Comparison of ENCODE assay signal across 8 cellular contexts in the genomic region with DNA sequence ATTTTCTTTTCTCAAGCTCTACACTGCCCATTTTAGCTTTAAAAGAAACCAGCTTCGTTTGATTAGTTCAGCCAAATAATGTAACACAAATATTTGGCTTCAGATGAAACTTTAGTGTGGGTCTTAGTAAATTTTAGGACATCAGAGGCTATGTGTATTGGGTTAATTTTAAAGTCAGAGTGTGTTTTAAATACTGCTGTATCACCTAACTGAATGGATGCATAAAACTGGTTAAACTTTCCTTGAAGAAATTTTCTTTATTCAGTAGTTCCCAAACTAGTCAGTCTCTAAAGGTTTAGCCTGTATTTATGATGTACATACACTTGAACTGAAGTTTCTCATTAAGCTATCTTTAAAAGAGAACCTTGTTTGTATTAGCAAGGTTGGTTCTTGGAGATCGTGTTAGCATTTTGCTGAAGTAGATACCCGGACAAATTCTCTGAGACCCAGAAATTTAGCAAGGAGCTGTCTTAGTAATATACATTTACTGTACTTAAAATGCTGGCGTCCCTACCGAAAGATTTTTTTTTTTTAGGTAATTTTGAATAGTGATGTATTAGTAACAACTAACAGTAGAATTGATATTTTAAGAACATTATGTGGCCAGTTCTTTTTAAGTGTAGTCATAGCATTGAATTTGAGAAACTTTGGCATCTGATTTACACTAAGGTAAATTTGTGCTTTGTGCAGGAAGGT. TPM values are rescaled to one million over a fixed set of nuclear protein-coding genes. Genes with fewer than 3 reads are reported as not detected.
A peak's percentile ranks its signal among the peaks of the same experiment; 100 is the strongest.
DNase-seq lines count a peak whose midpoint lies in the region; ATAC-seq and TF ChIP-seq lines count a peak whose summit lies in the region.

No MANE protein-coding gene starts in this region.

- intact Hi-C loops in HCT116 (cut with micrococcal nuclease) = loop anchor here (10.0 kb wide), 1 partner anchor 1790 kb away; no protein-coding TSS in a partner anchor

- 0 out of 2 replicates have a peak, but pooled peaks cover 5% of the 10 kb centered on the region for H4K20me1 ChIP-seq in HCT116 (ENCODE audit: insufficient read depth)

- H3K27ac ChIP-seq in HCT116 (ENCODE audit: low read depth, low read length) (no peak overlapping the region), skin epidermis (peak overlapping the region in 19 of 21 experiments; percentile 22 to 98 (median 93))

- no peaks in the 10 kb centered on the region for H3K27me3 ChIP-seq in HCT116 (ENCODE audit: insufficient read depth, low read length)

- H3K27ac Mint-ChIP-seq in T-helper 17 cell = peak overlapping the region; percentile 97

- TF ChIP-seq RAD21 in HCT116 (IDR thresholded peaks at IDR 0.05; ENCODE audit: low read depth) = no peak

- H3K4me3 Mint-ChIP-seq in T-helper 17 cell = peak overlapping the region; percentile 98

- CTCF ChIA-PET in HCT116 (lab: Charles Lee) = interaction anchor here (1.2 kb wide), 1 partner anchor 1794 kb away, joined by 3 read pairs; no protein-coding TSS in a partner anchor

- ATAC-seq in HCT116 (no peak), T-helper 17 cell (no peak), HG03342 (IDR thresholded peaks at IDR 0.05; ENCODE audit: unreplicated experiment) (no peak), HG03025 (IDR thresholded peaks at IDR 0.05; ENCODE audit: low FRiP score, unreplicated experiment) (no peak)

- no peak overlapping the region for H2AFZ ChIP-seq in HCT116 (ENCODE audit: low read depth, low read length, poor library complexity, severe bottlenecking)

- RAD21 ChIA-PET in HCT116 (lab: Charles Lee; ENCODE audit: low non-redundant PET in 1 of 2, low total read pairs in 2 of 2, uncharacterized antibody in 2 of 2, unreplicated experiment in 2 of 2) = no interaction called here

- peaks cover 7 to 17% of the 10 kb centered on the region in 2 experiments; a peak in 3 of 4 replicates for H3K4me1 ChIP-seq in HCT116 (ENCODE audit: control insufficient read depth in 1 of 2, insufficient read depth in 2 of 2, low read length in 2 of 2)

- H3K9ac ChIP-seq in HCT116 (ENCODE audit: low read length) = no peak overlapping the region

- H3K27me3 Mint-ChIP-seq in T-helper 17 cell = no peaks in the 10 kb centered on the region

- H3K79me2 ChIP-seq in HCT116 (ENCODE audit: insufficient read depth, low read length) = peaks cover 65% of the 10 kb centered on the region

- peak overlapping the region; percentile 93 for H3K4me2 ChIP-seq in HCT116 (ENCODE audit: low read length)

- H3K36me3 Mint-ChIP-seq in T-helper 17 cell (ENCODE audit: low read depth) = peaks cover 3% of the 10 kb centered on the region

- no peaks in the 10 kb centered on the region for H3K9me2 ChIP-seq in HCT116 (ENCODE audit: insufficient read depth)

- no peaks in the 10 kb centered on the region for H3K36me3 ChIP-seq in HCT116 (ENCODE audit: control insufficient read depth in 1 of 2, insufficient read depth in 2 of 2, low read length in 2 of 2)

- TF ChIP-seq POLR2A in HCT116 (IDR thresholded peaks at IDR 0.05; ENCODE audit: borderline replicate concordance, extremely low read depth, insufficient read depth, insufficient read length) = no peak

- DNase-seq in HCT116 (ENCODE audit: low read depth, low spot score) (no peak), T-helper 17 cell (no peak), foreskin fibroblast (peak in 1 of 2 donors; percentile 22), NOMO-1 treated with DMSO at 0.1 percent for 48 hours (lab: John Stamatoyannopoulos, UW; ENCODE audit: unreplicated experiment) (no peak), RPMI8226 (no peak)

- H3K4me3 ChIP-seq in HCT116 (replicated peaks in 1 of 2; ENCODE audit: low read depth in 1 of 2, low read length in 2 of 2) (peak overlapping the region; percentile 82 to 91; a peak in 3 of 4 replicates), foreskin fibroblast (ENCODE audit: low read depth in 1 of 2, low read length in 2 of 2) (peak overlapping the region; percentile 61 to 94), skin epidermis (peak overlapping the region; percentile 80 to 98 (median 89))

- H3K9me3 ChIP-seq in HCT116 (ENCODE audit: control insufficient read depth in 1 of 2, insufficient read depth in 1 of 2, low read depth in 1 of 2, low read length in 2 of 2) = no peaks in the 10 kb centered on the region
- H3K9me3 ChIP-seq in T-helper 17 cell (ENCODE audit: control insufficient read depth, low read length, poor library complexity, severe bottlenecking) = no peaks in the 10 kb centered on the region

- POLR2A ChIA-PET in HCT116 (lab: Charles Lee) = no interaction called here

- peaks cover 30% of the 10 kb centered on the region for H3K4me1 Mint-ChIP-seq in T-helper 17 cell

- BruUV-seq in HCT116 (replicated peaks; lab: Mats Ljungman, UMichigan) = no TSS peak

- TF ChIP-seq CTCF in HCT116 (IDR thresholded peaks at IDR 0.05 in 2 of 3, conservative IDR thresholded peaks at IDR 0.05 in 1 of 3; ENCODE audit: borderline replicate concordance in 1 of 3, insufficient read depth in 1 of 3, low read depth in 2 of 3, low read length in 2 of 3) (no peak), foreskin fibroblast (IDR thresholded peaks at IDR 0.05; ENCODE audit: low read depth, low read length) (no peak)

TF ChIP-seq in HCT116, 20 proteins besides CTCF, POLR2A, EP300 and RAD21:
- TF ChIP-seq POLR2AphosphoS5 (IDR thresholded peaks at IDR 0.05; ENCODE audit: low read depth, low read length) (no peak), YY1 (IDR thresholded peaks at IDR 0.05; ENCODE audit: extremely low read depth, insufficient replicate concordance, low read depth, low read length) (no peak)

RNA-seq across cellular contexts. Expression of a gene that starts 2.7 kb away (rescaled TPM):
- total RNA-seq in HCT116 (2021; ENCODE audit: unreplicated experiment) (11.0 TPM), T-helper 17 cell (10 to 100 TPM; 13.9 to 21.0 TPM)
- polyA plus RNA-seq in HCT116 (2012) = 7.4 and 9.7 TPM in 2 replicates
